In genomic region chr7:102390697-102391484, GRCh38 we compare ENCODE assay signal across 1 cellular context.
A peak's percentile ranks its signal among the peaks of the same experiment; 100 is the strongest.
TF ChIP-seq lines count a peak whose summit lies in the region.

No MANE protein-coding gene starts in this region.

TF ChIP-seq in HEK293, 187 proteins besides CTCF, POLR2A, EP300 and RAD21 (continued from another document):
- TF ChIP-seq ZNF560 (tag by site-specific recombination; IDR thresholded peaks at IDR 0.05; ENCODE audit: borderline replicate concordance): no peak
- peak; percentile 78 for TF ChIP-seq ZBTB11 (tag by site-specific recombination; conservative IDR thresholded peaks at IDR 0.05; ENCODE audit: low read depth)
- peak; percentile 85 for TF ChIP-seq ZNF426 (tag by site-specific recombination; IDR thresholded peaks at IDR 0.05)
- 0 out of 2 replicates have a peak, but pooled peaks have one; percentile 37 for TF ChIP-seq ZNF121 (tag by site-specific recombination; IDR thresholded peaks at IDR 0.05)
- TF ChIP-seq ZNF654 (tag by site-specific recombination; IDR thresholded peaks at IDR 0.05; ENCODE audit: low read depth): peak; percentile 76
- peak; percentile 65 for TF ChIP-seq ZBTB8A (tag by site-specific recombination; IDR thresholded peaks at IDR 0.05)
- TF ChIP-seq ZBTB21 (tag by site-specific recombination; IDR thresholded peaks at IDR 0.05): 0 out of 2 replicates have a peak, but pooled peaks have one; percentile 39
- peak; percentile 71 for TF ChIP-seq ZBTB17 (tag by site-specific recombination; IDR thresholded peaks at IDR 0.05)
- TF ChIP-seq ZNF600 (tag by site-specific recombination; IDR thresholded peaks at IDR 0.05): peak; percentile 96
- TF ChIP-seq HIC1 (tag by site-specific recombination; IDR thresholded peaks at IDR 0.05): peak; percentile 45; the same call in 1 of the 2 replicates
- peak; percentile 79 for TF ChIP-seq ZIC2 (tag by site-specific recombination; IDR thresholded peaks at IDR 0.05)
- no peak for TF ChIP-seq ELK4 (IDR thresholded peaks at IDR 0.05; ENCODE audit: borderline replicate concordance, low read depth, low read length)
- 0 out of 2 replicates have a peak, but pooled peaks have one; percentile 34 for TF ChIP-seq GLIS1 (tag by site-specific recombination; IDR thresholded peaks at IDR 0.05)
- TF ChIP-seq, protein P1, sequence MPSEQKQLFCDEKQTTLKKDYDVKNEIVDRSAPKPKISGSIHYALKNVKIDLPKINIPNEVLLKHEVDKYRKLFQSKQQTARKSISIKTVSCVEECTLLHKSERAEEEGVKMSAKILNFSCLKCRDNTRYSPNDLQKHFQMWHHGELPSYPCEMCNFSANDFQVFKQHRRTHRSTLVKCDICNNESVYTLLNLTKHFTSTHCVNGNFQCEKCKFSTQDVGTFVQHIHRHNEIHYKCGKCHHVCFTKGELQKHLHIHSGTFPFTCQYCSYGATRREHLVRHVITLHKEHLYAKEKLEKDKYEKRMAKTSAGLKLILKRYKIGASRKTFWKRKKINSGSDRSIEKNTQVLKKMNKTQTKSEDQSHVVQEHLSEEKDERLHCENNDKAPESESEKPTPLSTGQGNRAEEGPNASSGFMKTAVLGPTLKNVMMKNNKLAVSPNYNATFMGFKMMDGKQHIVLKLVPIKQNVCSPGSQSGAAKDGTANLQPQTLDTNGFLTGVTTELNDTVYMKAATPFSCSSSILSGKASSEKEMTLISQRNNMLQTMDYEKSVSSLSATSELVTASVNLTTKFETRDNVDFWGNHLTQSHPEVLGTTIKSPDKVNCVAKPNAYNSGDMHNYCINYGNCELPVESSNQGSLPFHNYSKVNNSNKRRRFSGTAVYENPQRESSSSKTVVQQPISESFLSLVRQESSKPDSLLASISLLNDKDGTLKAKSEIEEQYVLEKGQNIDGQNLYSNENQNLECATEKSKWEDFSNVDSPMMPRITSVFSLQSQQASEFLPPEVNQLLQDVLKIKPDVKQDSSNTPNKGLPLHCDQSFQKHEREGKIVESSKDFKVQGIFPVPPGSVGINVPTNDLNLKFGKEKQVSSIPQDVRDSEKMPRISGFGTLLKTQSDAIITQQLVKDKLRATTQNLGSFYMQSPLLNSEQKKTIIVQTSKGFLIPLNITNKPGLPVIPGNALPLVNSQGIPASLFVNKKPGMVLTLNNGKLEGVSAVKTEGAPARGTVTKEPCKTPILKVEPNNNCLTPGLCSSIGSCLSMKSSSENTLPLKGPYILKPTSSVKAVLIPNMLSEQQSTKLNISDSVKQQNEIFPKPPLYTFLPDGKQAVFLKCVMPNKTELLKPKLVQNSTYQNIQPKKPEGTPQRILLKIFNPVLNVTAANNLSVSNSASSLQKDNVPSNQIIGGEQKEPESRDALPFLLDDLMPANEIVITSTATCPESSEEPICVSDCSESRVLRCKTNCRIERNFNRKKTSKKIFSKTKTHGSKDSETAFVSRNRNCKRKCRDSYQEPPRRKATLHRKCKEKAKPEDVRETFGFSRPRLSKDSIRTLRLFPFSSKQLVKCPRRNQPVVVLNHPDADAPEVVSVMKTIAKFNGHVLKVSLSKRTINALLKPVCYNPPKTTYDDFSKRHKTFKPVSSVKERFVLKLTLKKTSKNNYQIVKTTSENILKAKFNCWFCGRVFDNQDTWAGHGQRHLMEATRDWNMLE (tag by site-specific recombination; conservative IDR thresholded peaks at IDR 0.05; ENCODE audit: low read depth): peak; percentile 87
- TF ChIP-seq ZNF629 (tag by site-specific recombination; IDR thresholded peaks at IDR 0.05): peak; percentile 44; the same call in 1 of the 2 replicates
- TF ChIP-seq, protein P2, sequence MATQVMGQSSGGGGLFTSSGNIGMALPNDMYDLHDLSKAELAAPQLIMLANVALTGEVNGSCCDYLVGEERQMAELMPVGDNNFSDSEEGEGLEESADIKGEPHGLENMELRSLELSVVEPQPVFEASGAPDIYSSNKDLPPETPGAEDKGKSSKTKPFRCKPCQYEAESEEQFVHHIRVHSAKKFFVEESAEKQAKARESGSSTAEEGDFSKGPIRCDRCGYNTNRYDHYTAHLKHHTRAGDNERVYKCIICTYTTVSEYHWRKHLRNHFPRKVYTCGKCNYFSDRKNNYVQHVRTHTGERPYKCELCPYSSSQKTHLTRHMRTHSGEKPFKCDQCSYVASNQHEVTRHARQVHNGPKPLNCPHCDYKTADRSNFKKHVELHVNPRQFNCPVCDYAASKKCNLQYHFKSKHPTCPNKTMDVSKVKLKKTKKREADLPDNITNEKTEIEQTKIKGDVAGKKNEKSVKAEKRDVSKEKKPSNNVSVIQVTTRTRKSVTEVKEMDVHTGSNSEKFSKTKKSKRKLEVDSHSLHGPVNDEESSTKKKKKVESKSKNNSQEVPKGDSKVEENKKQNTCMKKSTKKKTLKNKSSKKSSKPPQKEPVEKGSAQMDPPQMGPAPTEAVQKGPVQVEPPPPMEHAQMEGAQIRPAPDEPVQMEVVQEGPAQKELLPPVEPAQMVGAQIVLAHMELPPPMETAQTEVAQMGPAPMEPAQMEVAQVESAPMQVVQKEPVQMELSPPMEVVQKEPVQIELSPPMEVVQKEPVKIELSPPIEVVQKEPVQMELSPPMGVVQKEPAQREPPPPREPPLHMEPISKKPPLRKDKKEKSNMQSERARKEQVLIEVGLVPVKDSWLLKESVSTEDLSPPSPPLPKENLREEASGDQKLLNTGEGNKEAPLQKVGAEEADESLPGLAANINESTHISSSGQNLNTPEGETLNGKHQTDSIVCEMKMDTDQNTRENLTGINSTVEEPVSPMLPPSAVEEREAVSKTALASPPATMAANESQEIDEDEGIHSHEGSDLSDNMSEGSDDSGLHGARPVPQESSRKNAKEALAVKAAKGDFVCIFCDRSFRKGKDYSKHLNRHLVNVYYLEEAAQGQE (tag by site-specific recombination; IDR thresholded peaks at IDR 0.05): peak; percentile 65
- no peak for TF ChIP-seq SP3 (tag by site-specific recombination; IDR thresholded peaks at IDR 0.05)
- TF ChIP-seq GLI4 (tag by site-specific recombination; IDR thresholded peaks at IDR 0.05): no peak
- peak; percentile 50; the same call in 1 of the 2 replicates for TF ChIP-seq ZNF138 (tag by site-specific recombination; IDR thresholded peaks at IDR 0.05; ENCODE audit: borderline replicate concordance)
- TF ChIP-seq ZNF140 (tag by site-specific recombination; IDR thresholded peaks at IDR 0.05): peak; percentile 64; the same call in 1 of the 2 replicates
- peak; percentile 96 for TF ChIP-seq ZNF394 (tag by site-specific recombination; IDR thresholded peaks at IDR 0.05; ENCODE audit: borderline replicate concordance)
- TF ChIP-seq ZNF433 (tag by site-specific recombination; IDR thresholded peaks at IDR 0.05; ENCODE audit: low read depth): peak; percentile 87
- TF ChIP-seq SP7 (tag by site-specific recombination; IDR thresholded peaks at IDR 0.05): 0 out of 2 replicates have a peak, but pooled peaks have one; percentile 33
